Comparison of ENCODE assay signal across 15 cellular contexts in the genomic region with DNA sequence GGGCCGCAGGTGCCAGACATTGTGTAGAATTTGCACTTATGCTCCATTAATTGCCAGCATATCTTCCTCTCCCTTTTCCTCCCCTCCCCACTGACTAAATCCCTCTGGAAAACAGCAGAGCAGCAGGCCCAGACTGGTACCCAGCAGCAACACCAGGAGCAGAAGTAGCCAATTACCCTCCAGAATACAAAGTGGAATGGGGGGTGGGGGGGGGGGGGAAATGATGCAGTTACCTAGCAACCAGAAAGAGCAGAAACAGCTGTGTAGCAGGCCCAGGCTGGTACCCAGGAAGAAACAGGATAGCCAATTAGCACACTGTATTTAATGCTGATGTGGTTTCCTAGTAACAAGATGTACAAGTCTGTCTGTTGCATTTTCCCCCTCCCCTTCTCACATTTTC.
DNase-seq lines count a peak whose midpoint lies in the region; ATAC-seq lines count a peak whose summit lies in the region.
"Had no signal": no experiment of that assay in that cellular context is flagged by ENCODE, and none has a peak within 500 bp of the region (broad histone marks: within the 10 kb centered on the region; RNA-seq: fewer than 3 reads in every experiment).

No MANE protein-coding gene starts in this region.

- DNase-seq in D341Med (ENCODE audit: low spot score) = peak; percentile 48
- DNase-seq in NCI-H1694 (lab: John Stamatoyannopoulos, UW) = peak; percentile 95
- peak; percentile 81 for DNase-seq in midbrain (lab: John Stamatoyannopoulos, UW)
- no peak for DNase-seq in NCI-H128 (lab: John Stamatoyannopoulos, UW; ENCODE audit: unreplicated experiment)
- no peak for DNase-seq in GF-D8 (lab: John Stamatoyannopoulos, UW)
- DNase-seq: activated CD8-positive, alpha-beta memory T cell treated with anti-CD3 and anti-CD28 coated beads for 24 hours; activated effector memory CD4-positive, alpha-beta T cell treated with Interleukin-2 at 50 U/mL for 16 hours; effector CD4-positive, alpha-beta T cell; ovary; SHP77 treated with DMSO at 0.1 percent for 48 hours had no signal

- H3K27ac ChIP-seq in angular gyrus (ENCODE audit: low read depth, low read length) = peak overlapping the region; percentile 87
- H3K27ac ChIP-seq: ovary, thoracic aorta had no signal

- ATAC-seq in HG02759 (IDR thresholded peaks at IDR 0.05; ENCODE audit: unreplicated experiment) (no peak), GM18858 (IDR thresholded peaks at IDR 0.05; ENCODE audit: unreplicated experiment) (no peak)
- ATAC-seq: GM23338 had no signal

Comparison
In these comparisons a context has a peak if more than half of its experiments do, and no peak if none do; other contexts are left out.
1. DNase-seq: peak in D341Med (single experiment), NCI-H1694 (single experiment) and midbrain (single experiment); none in NCI-H128 (single experiment) and GF-D8 (single experiment).